18 cellular contexts compared by ENCODE assay signal in the genomic region with DNA sequence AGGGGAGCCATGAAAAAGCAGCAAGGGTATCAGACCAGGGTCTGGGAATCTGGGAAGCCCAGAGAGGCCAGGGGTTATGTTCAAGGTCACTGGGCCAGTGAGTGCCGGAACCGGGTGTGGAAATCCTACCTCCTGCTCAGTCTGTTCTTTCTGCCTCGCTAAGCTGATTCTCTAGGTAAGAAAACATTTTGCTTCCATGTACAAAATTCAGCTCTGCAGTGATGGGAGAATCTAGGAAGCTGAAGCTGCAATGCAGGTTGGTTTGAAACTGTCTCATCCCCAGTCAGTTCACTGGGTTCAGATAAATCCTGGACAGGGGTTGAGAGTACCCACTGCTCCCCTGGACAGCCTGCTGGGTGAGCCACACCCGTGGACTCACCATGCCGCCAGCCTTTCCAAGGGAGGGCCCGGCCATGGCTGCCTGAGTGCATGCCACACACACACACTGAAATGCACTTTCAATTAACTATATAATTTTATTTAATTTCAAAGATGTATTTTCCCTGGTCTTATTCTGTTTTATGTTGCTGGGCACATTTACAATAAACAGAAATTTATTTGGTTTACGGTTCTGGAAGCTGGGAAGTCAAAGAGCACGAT.
"Had no signal": no experiment of that assay in that cellular context is flagged by ENCODE, and none has a peak within 500 bp of the region (broad histone marks: within the 10 kb centered on the region; RNA-seq: fewer than 3 reads in every experiment).

No MANE protein-coding gene starts in this region.

- DNase-seq: activated CD4-positive, alpha-beta T cell treated with anti-CD3 and anti-CD28 coated beads, Interleukin-2, amount 10 ng/mL, durations not matched to agents 7 days and 5 days; activated CD8-positive, alpha-beta T cell treated with anti-CD3 and anti-CD28 coated beads, Interleukin-2, amount 10 ng/mL, durations not matched to agents 7 days and 5 days; cerebellar nuclear complex; cortex of kidney; effector CD4-positive, alpha-beta T cell; foreskin keratinocyte; kidney glomerular epithelial cell; left lung; naive thymus-derived CD8-positive, alpha-beta T cell; stimulated activated CD4-positive, alpha-beta T cell treated with anti-CD3 and anti-CD28 coated beads, Interleukin-4, amount 100 ng/mL, for 1 hour; stimulated activated naive CD4-positive, alpha-beta T cell; SW 1271; T-helper 17 cell; testis had no signal

- H3K27ac ChIP-seq: breast epithelium, foreskin keratinocyte, left lung, right lobe of liver, testis, vagina had no signal

- ATAC-seq: activated CD8-positive, alpha-beta T cell treated with anti-CD3 and anti-CD28 coated beads, Interleukin-2, amount 10 ng/mL, durations not matched to agents 7 days and 5 days; activated naive CD4-positive, alpha-beta T cell treated with anti-CD3 and anti-CD28 coated beads, Interleukin-2, amount 50 U/mL, for 72 hours; foreskin keratinocyte; left lung; naive thymus-derived CD8-positive, alpha-beta T cell; right lobe of liver; T-helper 17 cell had no signal
